Comparison of ENCODE assay signal across 8 cellular contexts in genomic region chr12:108457006-108457733, GRCh38. TPM values are rescaled to one million over a fixed set of nuclear protein-coding genes. Genes with fewer than 3 reads are reported as not detected.
DNase-seq lines count a peak whose midpoint lies in the region; ATAC-seq and TF ChIP-seq lines count a peak whose summit lies in the region.

No MANE protein-coding gene starts in this region.

- H3K4me1 ChIP-seq in breast epithelium = no peaks in the 10 kb centered on the region

- DNase-seq in ELF-1 (ENCODE audit: low read depth, low spot score) (peak; percentile 47), NCI-H69 (lab: John Stamatoyannopoulos, UW) (peak; percentile 69), breast epithelium (ENCODE audit: low spot score in 2 of 2) (no peak), islet precursor cell (peak; percentile 80), superior temporal gyrus (ENCODE audit: extremely low spot score) (peak; percentile 81), T-helper 17 cell (no peak), NCI-H1048 (lab: John Stamatoyannopoulos, UW) (no peak)

- H3K4me1 Mint-ChIP-seq in T-helper 17 cell = no peaks in the 10 kb centered on the region

- peak overlapping the region; percentile 14 to 32 for H3K27ac ChIP-seq in breast epithelium

- no peaks in the 10 kb centered on the region for H3K36me3 ChIP-seq in breast epithelium

- H3K27ac Mint-ChIP-seq in T-helper 17 cell = no peak overlapping the region

- H3K9me3 ChIP-seq in breast epithelium (no peaks in the 10 kb centered on the region), T-helper 17 cell (ENCODE audit: control insufficient read depth, low read length, poor library complexity, severe bottlenecking) (no peaks in the 10 kb centered on the region)

- H3K36me3 Mint-ChIP-seq in T-helper 17 cell (ENCODE audit: low read depth) = no peaks in the 10 kb centered on the region

- intact Hi-C loops in breast epithelium (cut with DNase I; ENCODE audit: low total_unique reads) = no loop called here

- H3K4me3 ChIP-seq in breast epithelium = no peak overlapping the region

- no peak for TF ChIP-seq POLR2A in breast epithelium (IDR thresholded peaks at IDR 0.05)

- ATAC-seq in HG03196 (IDR thresholded peaks at IDR 0.05; ENCODE audit: unreplicated experiment) (peak; percentile 58), T-helper 17 cell (no peak)

- H3K27me3 ChIP-seq in breast epithelium = peaks cover 0 to 3% of the 10 kb centered on the region in 2 donors

- TF ChIP-seq CTCF in breast epithelium (IDR thresholded peaks at IDR 0.05) = peak in 2 of 3 donors; percentile 34 to 60

- no peak overlapping the region for H3K4me3 Mint-ChIP-seq in T-helper 17 cell

- peaks cover 69% of the 10 kb centered on the region for H3K27me3 Mint-ChIP-seq in T-helper 17 cell

RNA-seq across cellular contexts. Expression of gene FICD, which starts 57.9 kb away (rescaled TPM):
- 1 to 10 TPM; 7.0 to 8.5 (median 8.0) TPM for total RNA-seq in breast epithelium
- total RNA-seq in T-helper 17 cell = 1 to 10 TPM; 4.4 to 5.1 TPM

Comparison
In these comparisons a context has a peak if more than half of its experiments do, and no peak if none do; other contexts are left out.
1. DNase-seq: peak in ELF-1 (single experiment), NCI-H69 (single experiment), islet precursor cell (single experiment) and superior temporal gyrus (single experiment); none in breast epithelium (0 of 2), T-helper 17 cell (0 of 3) and NCI-H1048 (single experiment).